Comparison of ENCODE assay signal across 20 cellular contexts in the genomic region with DNA sequence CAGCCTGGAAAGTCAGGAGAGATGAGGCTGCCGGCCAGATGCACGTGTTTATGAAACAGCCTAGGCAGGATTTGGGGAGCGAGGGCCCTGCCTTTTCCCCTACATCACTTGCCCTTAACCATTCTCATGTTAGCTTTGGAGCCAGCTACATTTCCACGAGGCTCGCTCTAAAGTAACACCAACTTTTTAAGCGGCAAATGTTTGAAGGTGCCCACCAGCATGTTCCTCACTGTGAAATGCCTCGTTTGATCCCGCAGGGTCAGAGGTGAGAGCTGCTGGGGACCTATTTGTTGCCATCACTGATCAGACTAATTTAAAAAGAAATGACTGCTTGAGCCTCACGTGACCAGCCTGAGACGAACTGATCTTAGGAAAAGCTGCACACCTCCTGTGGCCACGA. TPM values are rescaled to one million over a fixed set of nuclear protein-coding genes. Genes with fewer than 3 reads are reported as not detected.
DNase-seq lines count a peak whose midpoint lies in the region; ATAC-seq, FAIRE-seq and TF ChIP-seq lines count a peak whose summit lies in the region.
"Had no signal": no experiment of that assay in that cellular context is flagged by ENCODE, and none has a peak within 500 bp of the region (broad histone marks: within the 10 kb centered on the region; RNA-seq: fewer than 3 reads in every experiment).

No MANE protein-coding gene starts in this region.

- no peaks in the 10 kb centered on the region for H3K79me2 ChIP-seq in MM.1S (ENCODE audit: low read length)

- H3K9me3 ChIP-seq in sigmoid colon, result no peaks in the 10 kb centered on the region
- no peaks in the 10 kb centered on the region for H3K9me3 ChIP-seq in MM.1S (replicated peaks; ENCODE audit: insufficient read depth, low read length)
- H3K9me3 ChIP-seq: BE2C, HAP-1 had no signal

- no peak overlapping the region for H3K4me3 Mint-ChIP-seq in chondrocyte (ENCODE audit: unreplicated experiment)
- H3K4me3 Mint-ChIP-seq: CD4-positive, CD25-positive, alpha-beta regulatory T cell; CD8-positive, alpha-beta memory T cell; IgD-negative memory B cell had no signal

- peaks cover 0 to 29% (median 16%) of the 10 kb centered on the region in 4 donors for H3K4me1 ChIP-seq in sigmoid colon
- no peaks in the 10 kb centered on the region for H3K4me1 ChIP-seq in MM.1S (ENCODE audit: low read length)
- H3K4me1 ChIP-seq: BE2C, HAP-1 had no signal

- H4K20me1 ChIP-seq in MM.1S (ENCODE audit: insufficient read depth, low read length), result no peaks in the 10 kb centered on the region

- no peaks in the 10 kb centered on the region for H3F3A ChIP-seq in MM.1S (ENCODE audit: insufficient read depth, low read length)

- H3K9me2 ChIP-seq in MM.1S (replicated peaks; ENCODE audit: insufficient read depth, low read length), result no peaks in the 10 kb centered on the region

- TF ChIP-seq CTCF in VCaP (conservative IDR thresholded peaks at IDR 0.05), result no peak
- TF ChIP-seq CTCF in chondrocyte (IDR thresholded peaks at IDR 0.05), result no peak
- no peak for TF ChIP-seq CTCF in sigmoid colon (IDR thresholded peaks at IDR 0.05)
- TF ChIP-seq CTCF in MM.1S (IDR thresholded peaks at IDR 0.05; ENCODE audit: low read length), result no peak

- no peak overlapping the region for H3K4me2 ChIP-seq in MM.1S (ENCODE audit: low read depth, low read length)

- H3K4me3 ChIP-seq in sigmoid colon (no peak overlapping the region), MM.1S (ENCODE audit: low read length) (no peak overlapping the region)
- H3K4me3 ChIP-seq: HAP-1 had no signal

- TF ChIP-seq EP300 in sigmoid colon (IDR thresholded peaks at IDR 0.05), result no peak

- H3K36me3 Mint-ChIP-seq in chondrocyte (ENCODE audit: low read depth), result no peaks in the 10 kb centered on the region
- H3K36me3 Mint-ChIP-seq: CD4-positive, CD25-positive, alpha-beta regulatory T cell; CD8-positive, alpha-beta memory T cell; IgD-negative memory B cell had no signal

- no peaks in the 10 kb centered on the region for H3K36me3 ChIP-seq in sigmoid colon
- no peaks in the 10 kb centered on the region for H3K36me3 ChIP-seq in MM.1S (replicated peaks; ENCODE audit: insufficient read depth, low read length)
- H3K36me3 ChIP-seq: BE2C, HAP-1 had no signal

- peak overlapping the region; percentile 65; the same call in 1 of the 2 replicates for H3K27ac ChIP-seq in VCaP
- H3K27ac ChIP-seq in sigmoid colon, result no peak overlapping the region
- H3K27ac ChIP-seq in MM.1S (ENCODE audit: low read length), result no peak overlapping the region

- DNase-seq in chondrocyte (ENCODE audit: low spot score) (peak; percentile 29), sigmoid colon (peak; percentile 18), H54 (ENCODE audit: insufficient read length, low spot score) (no peak), MM.1S (no peak)
- DNase-seq: ACHN; BE2C; CD4-positive, CD25-positive, alpha-beta regulatory T cell; CD8-positive, alpha-beta memory T cell; COR-L47; GOT3; KG1 had no signal

- H3K27me3 Mint-ChIP-seq in chondrocyte (ENCODE audit: low read depth), result peaks cover 3% of the 10 kb centered on the region
- H3K27me3 Mint-ChIP-seq: CD4-positive, CD25-positive, alpha-beta regulatory T cell; IgD-negative memory B cell had no signal

- TF ChIP-seq POLR2A in sigmoid colon (IDR thresholded peaks at IDR 0.05) (no peak), H54 (IDR thresholded peaks at IDR 0.05; ENCODE audit: low read depth, low read length) (no peak)

- H3K9ac ChIP-seq in MM.1S (ENCODE audit: low read length), result no peak overlapping the region

- no peak overlapping the region for H2AFZ ChIP-seq in MM.1S (ENCODE audit: low read length)

- H3K4me1 Mint-ChIP-seq in chondrocyte (ENCODE audit: low read depth), result peaks cover 21% of the 10 kb centered on the region
- H3K4me1 Mint-ChIP-seq: IgD-negative memory B cell had no signal

- no peak for FAIRE-seq in H54 (lab: Jason Lieb, UNC)
- FAIRE-seq: A204.1, D721Med, G401.6, GM12891, HepG2 had no signal

- no peak overlapping the region for H3K27ac Mint-ChIP-seq in chondrocyte (ENCODE audit: unreplicated experiment)
- H3K27ac Mint-ChIP-seq: CD4-positive, CD25-positive, alpha-beta regulatory T cell; IgD-negative memory B cell had no signal

- ATAC-seq in GM21717 (IDR thresholded peaks at IDR 0.05; ENCODE audit: unreplicated experiment), result no peak

- intact Hi-C loops in sigmoid colon (cut with DNase I), result loop anchor here (10.0 kb wide), 2 partner anchors 264 to 1154 kb away; no protein-coding TSS in a partner anchor

- no peaks in the 10 kb centered on the region for H3K9me3 Mint-ChIP-seq in chondrocyte (ENCODE audit: low read depth)

- H3K27me3 ChIP-seq in sigmoid colon (no peaks in the 10 kb centered on the region), MM.1S (replicated peaks; ENCODE audit: insufficient read depth, low read length) (0 out of 2 replicates have a peak, but pooled peaks cover 2% of the 10 kb centered on the region)
- H3K27me3 ChIP-seq: BE2C had no signal

- 83 to 92% methylated on average over 11 of the region's 11 CpGs for whole genome bisulfite sequencing in sigmoid colon, 2 donors

RNA-seq across cellular contexts. Expression of gene DACT2, which starts 51.6 kb away (rescaled TPM):
- total RNA-seq in chondrocyte, result 1.4 to 4.6 TPM (median 4.5 TPM) in 3 replicates
- 1 to 10 TPM in 1 of 4 donors, under 1 TPM in 3; 0.16 to 1.1 (median 0.52) TPM for total RNA-seq in sigmoid colon
- under 1 TPM; 0.23 to 0.92 (median 0.60) TPM for polyA plus RNA-seq in sigmoid colon
- total RNA-seq: CD4-positive, CD25-positive, alpha-beta regulatory T cell; CD8-positive, alpha-beta memory T cell; HepG2 had no signal
- polyA plus RNA-seq: CD4-positive, CD25-positive, alpha-beta regulatory T cell; CD8-positive, alpha-beta memory T cell; IgD-negative memory B cell had no signal

Comparison
In these comparisons a context has a peak if more than half of its experiments do, and no peak if none do; other contexts are left out.
1. DNase-seq: peak in chondrocyte (single experiment) and sigmoid colon (single experiment); none in H54 (single experiment) and MM.1S (single experiment).